ENCODE assay signal across 21 cellular contexts in the genomic region with DNA sequence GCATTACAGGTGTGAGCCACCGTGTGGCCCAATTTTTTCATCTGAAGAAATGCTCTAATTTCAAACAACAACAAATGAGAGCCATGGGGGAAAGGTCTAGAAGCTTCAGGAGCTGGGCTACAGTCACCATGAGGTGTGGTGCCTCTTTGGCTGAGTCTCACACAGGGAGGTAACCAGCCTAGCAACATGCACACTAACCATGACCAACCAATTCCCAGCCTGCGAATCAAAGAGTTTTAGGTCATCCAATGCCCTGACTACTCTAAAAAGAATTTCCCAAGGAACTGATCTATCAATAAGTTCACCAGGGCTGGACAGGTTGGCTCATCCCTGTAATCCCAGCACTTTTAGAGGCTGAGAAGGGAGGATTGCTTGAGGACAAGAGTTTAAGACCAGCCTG. TPM values are rescaled to one million over a fixed set of nuclear protein-coding genes. Genes with fewer than 3 reads are reported as not detected.
DNase-seq lines count a peak whose midpoint lies in the region; ATAC-seq and TF ChIP-seq lines count a peak whose summit lies in the region.
"Had no signal": no experiment of that assay in that cellular context is flagged by ENCODE, and none has a peak within 500 bp of the region (broad histone marks: within the 10 kb centered on the region; RNA-seq: fewer than 3 reads in every experiment).

No MANE protein-coding gene starts in this region.

- H3K4me3 Mint-ChIP-seq in T-helper 1 cell treated with Interleukin-12 subunit alpha and Interleukin-12 subunit beta and Interleukin-4 antibody, amounts not matched to agents 30 μg/mL and 1 μg/mL, for 36 hours = peak overlapping the region; percentile 17
- H3K4me3 Mint-ChIP-seq in memory B cell = no peak overlapping the region
- H3K4me3 Mint-ChIP-seq: activated B cell treated with CpG ODN at 0.5 μM for 24 hours had no signal

- H3K27ac Mint-ChIP-seq in T-helper 1 cell treated with Interleukin-12 subunit alpha and Interleukin-12 subunit beta and Interleukin-4 antibody, amounts not matched to agents 30 μg/mL and 1 μg/mL, for 36 hours = peak overlapping the region; percentile 100
- H3K27ac Mint-ChIP-seq in activated naive CD4-positive, alpha-beta T cell treated with anti-CD3 and anti-CD28 coated beads, Interleukin-2, amount 50 U/mL, for 72 hours = peak overlapping the region; percentile 88 to 94
- H3K27ac Mint-ChIP-seq in memory B cell = peak overlapping the region; percentile 35
- H3K27ac Mint-ChIP-seq: activated B cell treated with CpG ODN at 0.5 μM for 24 hours had no signal

- intact Hi-C loops in HCT116 (cut with micrococcal nuclease) = no loop called here

- no peaks in the 10 kb centered on the region for H3K9me2 ChIP-seq in HCT116 (ENCODE audit: insufficient read depth)

- H3K4me3 ChIP-seq in HCT116 (replicated peaks in 1 of 2; ENCODE audit: low read depth in 1 of 2, low read length in 2 of 2) = no peak overlapping the region
- H3K4me3 ChIP-seq: mucosa of descending colon, sigmoid colon had no signal

- TF ChIP-seq RAD21 in HCT116 (IDR thresholded peaks at IDR 0.05; ENCODE audit: low read depth) = no peak

- no peaks in the 10 kb centered on the region for H3K27me3 ChIP-seq in HCT116 (ENCODE audit: insufficient read depth, low read length)
- H3K27me3 ChIP-seq: sigmoid colon had no signal

- POLR2A ChIA-PET in HCT116 (lab: Charles Lee) = no interaction called here

- TF ChIP-seq CTCF in HCT116 (IDR thresholded peaks at IDR 0.05 in 2 of 3, conservative IDR thresholded peaks at IDR 0.05 in 1 of 3; ENCODE audit: borderline replicate concordance in 1 of 3, insufficient read depth in 1 of 3, low read depth in 2 of 3, low read length in 2 of 3) = no peak

- H3K4me2 ChIP-seq in HCT116 (ENCODE audit: low read length) = peak overlapping the region; percentile 23; the same call in 1 of the 2 replicates

- no peaks in the 10 kb centered on the region for H4K20me1 ChIP-seq in HCT116 (ENCODE audit: insufficient read depth)

- H3K27ac ChIP-seq in HCT116 (ENCODE audit: low read depth, low read length) = no peak overlapping the region
- H3K27ac ChIP-seq: 22Rv1, sigmoid colon had no signal

- peaks cover 9 to 25% of the 10 kb centered on the region in 2 experiments for H3K4me1 ChIP-seq in HCT116 (ENCODE audit: control insufficient read depth in 1 of 2, insufficient read depth in 2 of 2, low read length in 2 of 2)

- no peaks in the 10 kb centered on the region for H3K9me3 ChIP-seq in HCT116 (ENCODE audit: control insufficient read depth in 1 of 2, insufficient read depth in 1 of 2, low read depth in 1 of 2, low read length in 2 of 2)
- H3K9me3 ChIP-seq: mucosa of descending colon, sigmoid colon had no signal

- CTCF ChIA-PET in HCT116 (lab: Charles Lee) = no interaction called here

- no peak overlapping the region for H2AFZ ChIP-seq in HCT116 (ENCODE audit: low read depth, low read length, poor library complexity, severe bottlenecking)

- H3K9ac ChIP-seq in HCT116 (ENCODE audit: low read length) = no peak overlapping the region

- BruUV-seq in HCT116 (replicated peaks; lab: Mats Ljungman, UMichigan) = no TSS peak

- TF ChIP-seq POLR2A in HCT116 (IDR thresholded peaks at IDR 0.05; ENCODE audit: borderline replicate concordance, extremely low read depth, insufficient read depth, insufficient read length) = no peak

- ATAC-seq in HCT116 = peak; percentile 35; the same call in 1 of the 2 replicates
- no peak for ATAC-seq in activated naive CD4-positive, alpha-beta T cell treated with anti-CD3 and anti-CD28 coated beads, Interleukin-2, amount 50 U/mL, for 72 hours
- ATAC-seq in memory B cell (ENCODE audit: low read depth) = no peak
- no peak for ATAC-seq in GM21360 (IDR thresholded peaks at IDR 0.05; ENCODE audit: unreplicated experiment)
- ATAC-seq: mucosa of descending colon had no signal

- 0 out of 4 replicates have a peak, but pooled peaks cover 0 to 8% of the 10 kb centered on the region in 2 experiments for H3K36me3 ChIP-seq in HCT116 (ENCODE audit: control insufficient read depth in 1 of 2, insufficient read depth in 2 of 2, low read length in 2 of 2)
- H3K36me3 ChIP-seq: sigmoid colon had no signal

- H3K79me2 ChIP-seq in HCT116 (ENCODE audit: insufficient read depth, low read length) = no peaks in the 10 kb centered on the region

- no peak for DNase-seq in T-helper 1 cell
- no peak for DNase-seq in HCT116 (ENCODE audit: low read depth, low spot score)
- no peak for DNase-seq in activated naive CD4-positive, alpha-beta T cell treated with anti-CD3 and anti-CD28 coated beads, Interleukin-2, amount 50 U/mL, for 72 hours (ENCODE audit: low spot score in 2 of 2)
- no peak for DNase-seq in memory B cell (ENCODE audit: low spot score in 2 of 2)
- DNase-seq in foreskin melanocyte = no peak
- no peak for DNase-seq in NCI-H1105 (lab: John Stamatoyannopoulos, UW)
- DNase-seq: activated B cell treated with CpG ODN at 0.5 μM for 24 hours, activated T-cell treated with anti-CD3 and anti-CD28 coated beads for 4 hours, cortex of kidney, erythroblast, GDM1, mucosa of descending colon, NCI-H1092, NCI-H82, RPMI8226, sigmoid colon, SW 1271 had no signal

- H3K36me3 Mint-ChIP-seq in T-helper 1 cell treated with Interleukin-12 subunit alpha and Interleukin-12 subunit beta and Interleukin-4 antibody, amounts not matched to agents 30 μg/mL and 1 μg/mL, for 36 hours (ENCODE audit: low read depth) = peaks cover 54% of the 10 kb centered on the region
- peaks cover 5 to 24% of the 10 kb centered on the region in 2 donors for H3K36me3 Mint-ChIP-seq in activated naive CD4-positive, alpha-beta T cell treated with anti-CD3 and anti-CD28 coated beads, Interleukin-2, amount 50 U/mL, for 72 hours
- peaks cover 2% of the 10 kb centered on the region for H3K36me3 Mint-ChIP-seq in memory B cell

- H3K4me1 Mint-ChIP-seq in T-helper 1 cell treated with Interleukin-12 subunit alpha and Interleukin-12 subunit beta and Interleukin-4 antibody, amounts not matched to agents 30 μg/mL and 1 μg/mL, for 36 hours (ENCODE audit: low read depth) = peaks cover 60% of the 10 kb centered on the region
- peaks cover 8% of the 10 kb centered on the region for H3K4me1 Mint-ChIP-seq in memory B cell

- no peaks in the 10 kb centered on the region for H3K9me3 Mint-ChIP-seq in T-helper 1 cell treated with Interleukin-12 subunit alpha and Interleukin-12 subunit beta and Interleukin-4 antibody, amounts not matched to agents 30 μg/mL and 1 μg/mL, for 36 hours
- no peaks in the 10 kb centered on the region for H3K9me3 Mint-ChIP-seq in activated naive CD4-positive, alpha-beta T cell treated with anti-CD3 and anti-CD28 coated beads, Interleukin-2, amount 50 U/mL, for 72 hours
- H3K9me3 Mint-ChIP-seq in memory B cell = no peaks in the 10 kb centered on the region
- H3K9me3 Mint-ChIP-seq: activated B cell treated with CpG ODN at 0.5 μM for 24 hours had no signal

- RAD21 ChIA-PET in HCT116 (lab: Charles Lee; ENCODE audit: low non-redundant PET in 1 of 2, low total read pairs in 2 of 2, uncharacterized antibody in 2 of 2, unreplicated experiment in 2 of 2) = no interaction called here

- H3K27me3 Mint-ChIP-seq in T-helper 1 cell treated with Interleukin-12 subunit alpha and Interleukin-12 subunit beta and Interleukin-4 antibody, amounts not matched to agents 30 μg/mL and 1 μg/mL, for 36 hours (ENCODE audit: low read depth) = no peaks in the 10 kb centered on the region
- no peaks in the 10 kb centered on the region for H3K27me3 Mint-ChIP-seq in memory B cell
- H3K27me3 Mint-ChIP-seq: activated B cell treated with CpG ODN at 0.5 μM for 24 hours had no signal

TF ChIP-seq in HCT116, 20 proteins besides CTCF, POLR2A, EP300 and RAD21 (continues in another document):
- TF ChIP-seq CBX3 (IDR thresholded peaks at IDR 0.05; ENCODE audit: low read depth) = no peak
- no peak for TF ChIP-seq SRF (IDR thresholded peaks at IDR 0.05; ENCODE audit: low read depth)
- no peak for TF ChIP-seq SP1 (IDR thresholded peaks at IDR 0.05; ENCODE audit: low read depth)
- no peak for TF ChIP-seq FOSL1 (IDR thresholded peaks at IDR 0.05; ENCODE audit: low read depth)
- TF ChIP-seq EZH2phosphoT487 (IDR thresholded peaks at IDR 0.05; ENCODE audit: borderline replicate concordance) = no peak
- no peak for TF ChIP-seq TCF7L2 (IDR thresholded peaks at IDR 0.05; ENCODE audit: borderline replicate concordance, extremely low read depth, insufficient read depth, insufficient read length)
- TF ChIP-seq POLR2AphosphoS5 (IDR thresholded peaks at IDR 0.05; ENCODE audit: low read depth, low read length) = no peak

RNA-seq across cellular contexts. Expression of gene PBX4, which starts 29.9 kb away (rescaled TPM):
- total RNA-seq in HCT116 (2021; ENCODE audit: unreplicated experiment) = 11.6 TPM
- 8.1 and 10.2 TPM in 2 replicates for polyA plus RNA-seq in HCT116 (2012)
- total RNA-seq in activated naive CD4-positive, alpha-beta T cell treated with anti-CD3 and anti-CD28 coated beads, Interleukin-2, amount 50 U/mL, for 72 hours = 10 to 100 TPM; 27.6 to 37.3 TPM

RNA-seq across cellular contexts. Expression of gene LPAR2, which starts 39.5 kb away (rescaled TPM):
- total RNA-seq in HCT116 (2021; ENCODE audit: unreplicated experiment) = 28.2 TPM
- 33.0 and 41.7 TPM in 2 replicates for polyA plus RNA-seq in HCT116 (2012)
- total RNA-seq in activated naive CD4-positive, alpha-beta T cell treated with anti-CD3 and anti-CD28 coated beads, Interleukin-2, amount 50 U/mL, for 72 hours = 100 to 1,000 TPM in 1 of 2 donors, 10 to 100 TPM in 1; 35.4 to 122 TPM

RNA-seq across cellular contexts. Expression of gene CILP2, which starts 50.5 kb away (rescaled TPM):
- total RNA-seq in HCT116 (2021; ENCODE audit: unreplicated experiment) = 13.1 TPM
- polyA plus RNA-seq in HCT116 (2012) = 9.3 and 10.3 TPM in 2 replicates
- under 1 TPM; 0.25 to 0.31 TPM for total RNA-seq in activated naive CD4-positive, alpha-beta T cell treated with anti-CD3 and anti-CD28 coated beads, Interleukin-2, amount 50 U/mL, for 72 hours
- total RNA-seq: kidney epithelial cell had no signal

RNA-seq across cellular contexts. Expression of gene GMIP, which starts 54.9 kb away (rescaled TPM):
- total RNA-seq in HCT116 (2021; ENCODE audit: unreplicated experiment) = 16.3 TPM
- 13.1 and 13.7 TPM in 2 replicates for polyA plus RNA-seq in HCT116 (2012)
- total RNA-seq in activated naive CD4-positive, alpha-beta T cell treated with anti-CD3 and anti-CD28 coated beads, Interleukin-2, amount 50 U/mL, for 72 hours = 100 to 1,000 TPM in 1 of 2 donors, 10 to 100 TPM in 1; 69.7 to 106 TPM

RNA-seq across cellular contexts. Expression of gene YJEFN3, which starts 59.8 kb away (rescaled TPM):
- 25.3 TPM for total RNA-seq in HCT116 (2021; ENCODE audit: unreplicated experiment)
- polyA plus RNA-seq in HCT116 (2012) = 10.1 and 11.7 TPM in 2 replicates
- total RNA-seq in activated naive CD4-positive, alpha-beta T cell treated with anti-CD3 and anti-CD28 coated beads, Interleukin-2, amount 50 U/mL, for 72 hours = 10 to 100 TPM in 1 of 2 donors, 1 to 10 TPM in 1; 5.7 to 11.3 TPM

Comparison
In these comparisons a context has a peak if more than half of its experiments do, and no peak if none do; other contexts are left out.
1. H3K27ac Mint-ChIP-seq: peak in every context shown above with its lines; median percentile 100 in T-helper 1 cell treated with Interleukin-12 subunit alpha and Interleukin-12 subunit beta and Interleukin-4 antibody, amounts not matched to agents 30 μg/mL and 1 μg/mL, for 36 hours; 91 in activated naive CD4-positive, alpha-beta T cell treated with anti-CD3 and anti-CD28 coated beads, Interleukin-2, amount 50 U/mL, for 72 hours; 35 in memory B cell.
2. RNA of gene CILP2, which starts 50.5 kb away (total RNA-seq): 13.1 TPM in HCT116 (single experiment); 0.25 to 0.31 TPM in activated naive CD4-positive, alpha-beta T cell treated with anti-CD3 and anti-CD28 coated beads, Interleukin-2, amount 50 U/mL, for 72 hours; every median in the first group is over 10 times any median in the second.